ENCODE assay signal across 8 cellular contexts in genomic region chr1:156725683-156726280, GRCh38. TPM values are rescaled to one million over a fixed set of nuclear protein-coding genes. Genes with fewer than 3 reads are reported as not detected.
DNase-seq lines count a peak whose midpoint lies in the region; ATAC-seq and TF ChIP-seq lines count a peak whose summit lies in the region.

No MANE protein-coding gene starts in this region.

- H3K9me3 ChIP-seq in colonic mucosa (no peaks in the 10 kb centered on the region), left lung (no peaks in the 10 kb centered on the region)

- TF ChIP-seq CTCF in colonic mucosa (IDR thresholded peaks at IDR 0.05), result peak; percentile 87
- TF ChIP-seq CTCF in left lung (IDR thresholded peaks at IDR 0.05), result peak; percentile 91 to 97

- H3K4me1 ChIP-seq in colonic mucosa (peaks cover 28% of the 10 kb centered on the region), left lung (peaks cover 32 to 56% of the 10 kb centered on the region in 2 donors)

- intact Hi-C loops in colonic mucosa (cut with DNase I) (loop anchor here (2.0 to 5.0 kb wide), 2 partner anchors 35 to 42 kb away; partner anchors contain the start of gene PRCC), left lung (cut with DNase I) (loop anchor here in 1 of 2 donors (2.0 kb wide), 1 partner anchor 37 kb away; no protein-coding TSS in a partner anchor)

- H3K36me3 ChIP-seq in colonic mucosa (peaks cover 10% of the 10 kb centered on the region), left lung (peaks cover 5 to 51% of the 10 kb centered on the region in 2 donors)

- in situ Hi-C loops in G401 (cut with HindIII; ENCODE audit: low sequenced_read_pairs), result no loop called here

- H3K27ac ChIP-seq in colonic mucosa, result no peak overlapping the region
- H3K27ac ChIP-seq in left lung, result peak overlapping the region in 1 of 2 donors; percentile 40

- H3K4me3 ChIP-seq in colonic mucosa (peak overlapping the region; percentile 24), left lung (peak overlapping the region in 1 of 2 donors; percentile 64)

- no peaks in the 10 kb centered on the region for H3K27me3 ChIP-seq in colonic mucosa
- no peaks in the 10 kb centered on the region for H3K27me3 ChIP-seq in left lung

- peak; percentile 30 for ATAC-seq in HG03045 (IDR thresholded peaks at IDR 0.05; ENCODE audit: unreplicated experiment)
- ATAC-seq in left lung, result peak; percentile 80

- peak overlapping the region in 1 of 2 donors; percentile 43 for H3K9ac ChIP-seq in colonic mucosa (ENCODE audit: low read depth in 2 of 2, low read length in 2 of 2)

- DNase-seq in G401 (ENCODE audit: low spot score), result peak; percentile 95
- DNase-seq in NCI-H460 (ENCODE audit: extremely low read depth, low read depth), result peak; percentile 93
- peak; percentile 65 for DNase-seq in activated CD4-positive, alpha-beta T cell treated with anti-CD3 and anti-CD28 coated beads for 1 hour
- peak; percentile 92 for DNase-seq in colonic mucosa
- peak; percentile 88 to 96 for DNase-seq in left lung
- DNase-seq in stimulated activated CD4-positive, alpha-beta T cell treated with anti-CD3 and anti-CD28 coated beads, Interleukin-1b, Interleukin-23, amount 100 ng/mL, for 1 hour (ENCODE audit: low read depth in 2 of 2), result peak; percentile 56
- no peak for DNase-seq in cortex of kidney (lab: John Stamatoyannopoulos, UW)

RNA-seq across cellular contexts. Expression of gene METTL25B, which starts 2.5 kb away (rescaled TPM):
- 24.6 and 54.8 TPM in 2 replicates for total RNA-seq in G401 (2014; rRNA removed; shearing (Covaris generic))
- total RNA-seq in NCI-H460 (2014; rRNA removed; shearing (Covaris generic)), result 24.6 and 32.1 TPM in 2 replicates
- polyA plus RNA-seq in NCI-H460 (2014; cell fraction: nucleus; rRNA removed), result 36.3 and 50.7 TPM in 2 replicates
- total RNA-seq in colonic mucosa (10 to 100 TPM; 31.3 to 51.9 TPM), left lung (10 to 100 TPM; 30.6 to 35.3 TPM)

RNA-seq across cellular contexts. Expression of gene ISG20L2, which starts 2.8 kb away (rescaled TPM):
- total RNA-seq in G401 (2014; rRNA removed; shearing (Covaris generic)), result 29.8 and 31.9 TPM in 2 replicates
- total RNA-seq in NCI-H460 (2014; rRNA removed; shearing (Covaris generic)), result 42.1 and 42.2 TPM in 2 replicates
- 20.0 and 24.0 TPM in 2 replicates for polyA plus RNA-seq in NCI-H460 (2014; cell fraction: nucleus; rRNA removed)
- total RNA-seq in colonic mucosa (10 to 100 TPM; 23.4 to 30.0 TPM), left lung (10 to 100 TPM; 18.3 to 30.8 TPM)

RNA-seq across cellular contexts. Expression of gene MRPL24, which starts 15.1 kb away (rescaled TPM):
- total RNA-seq in G401 (2014; rRNA removed; shearing (Covaris generic)), result 34.2 and 88.7 TPM in 2 replicates
- 175 and 203 TPM in 2 replicates for total RNA-seq in NCI-H460 (2014; rRNA removed; shearing (Covaris generic))
- 125 and 176 TPM in 2 replicates for polyA plus RNA-seq in NCI-H460 (2014; cell fraction: nucleus; rRNA removed)
- total RNA-seq in colonic mucosa (10 to 100 TPM; 39.1 to 86.7 TPM), left lung (10 to 100 TPM; 42.8 to 62.2 TPM)

RNA-seq across cellular contexts. Expression of gene CRABP2, which starts 20.4 kb away (rescaled TPM):
- 1,143 and 1,168 TPM in 2 replicates for total RNA-seq in G401 (2014; rRNA removed; shearing (Covaris generic))
- total RNA-seq in NCI-H460 (2014; rRNA removed; shearing (Covaris generic)), result 1.2 and 1.8 TPM in 2 replicates
- polyA plus RNA-seq in NCI-H460 (2014; cell fraction: nucleus; rRNA removed), result 0.89 and 0.95 TPM in 2 replicates
- total RNA-seq in colonic mucosa, result 1 to 10 TPM; 1.2 to 1.4 TPM
- total RNA-seq in left lung, result 10 to 100 TPM in 1 of 2 donors, 1 to 10 TPM in 1; 2.7 to 23.3 TPM

RNA-seq across cellular contexts. Expression of gene HDGF, which starts 25.7 kb away (rescaled TPM):
- total RNA-seq in G401 (2014; rRNA removed; shearing (Covaris generic)), result 481 and 510 TPM in 2 replicates
- 460 and 499 TPM in 2 replicates for total RNA-seq in NCI-H460 (2014; rRNA removed; shearing (Covaris generic))
- polyA plus RNA-seq in NCI-H460 (2014; cell fraction: nucleus; rRNA removed), result 416 and 465 TPM in 2 replicates
- total RNA-seq in colonic mucosa (100 to 1,000 TPM; 215 to 438 TPM), left lung (100 to 1,000 TPM; 139 to 207 TPM)
